In the genomic region with DNA sequence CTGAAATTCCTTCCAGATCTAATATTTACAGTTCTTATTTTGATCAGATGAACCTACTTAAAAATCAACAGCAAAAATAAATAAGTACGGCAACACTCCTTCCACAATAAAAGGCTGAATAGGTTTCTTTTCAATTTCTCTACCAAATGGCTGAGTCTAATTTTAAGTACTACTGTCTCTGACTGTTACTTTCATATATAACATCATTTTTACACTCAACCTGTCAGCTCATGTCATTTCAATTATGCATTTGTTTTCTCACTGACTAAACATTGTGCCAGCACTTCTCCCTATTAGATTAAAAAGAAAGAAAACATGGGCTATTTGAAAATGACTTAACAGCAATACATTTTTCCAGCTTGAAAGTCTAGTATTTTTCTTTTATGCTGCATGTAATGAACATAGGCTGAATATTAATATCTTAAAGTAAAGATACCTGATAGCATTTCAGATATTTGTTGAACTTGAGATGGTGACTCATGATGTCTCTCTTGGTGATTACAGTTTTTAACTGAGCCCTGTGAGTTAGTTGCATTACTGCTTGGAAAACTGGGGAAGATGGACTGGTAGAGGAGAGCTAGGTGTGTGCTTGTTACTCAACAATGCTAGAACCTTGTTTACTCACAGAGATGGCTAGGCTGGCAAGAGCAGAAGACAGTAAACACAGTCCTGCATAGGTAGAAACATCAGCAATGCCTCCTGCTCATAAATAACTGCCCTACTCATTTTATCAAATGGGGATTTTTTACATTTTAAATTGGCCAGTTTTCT, we compare ENCODE assay signal across 21 cellular contexts.
DNase-seq lines count a peak whose midpoint lies in the region; ATAC-seq and TF ChIP-seq lines count a peak whose summit lies in the region.
"Had no signal": no experiment of that assay in that cellular context is flagged by ENCODE, and none has a peak within 500 bp of the region (broad histone marks: within the 10 kb centered on the region; RNA-seq: fewer than 3 reads in every experiment).

No MANE protein-coding gene starts in this region.

- no peak for TF ChIP-seq CTCF in OCI-LY7 (conservative IDR thresholded peaks at IDR 0.05; ENCODE audit: low read length)
- no peak for TF ChIP-seq CTCF in parathyroid adenoma (IDR thresholded peaks at IDR 0.05)
- no peak for TF ChIP-seq CTCF in GM13976 (IDR thresholded peaks at IDR 0.05; ENCODE audit: borderline replicate concordance, control extremely low read depth, extremely low read depth, insufficient read depth, missing control alignments)

- H3K9ac ChIP-seq in parathyroid adenoma: no peak overlapping the region

- intact Hi-C loops in OCI-LY7 (cut with micrococcal nuclease; ENCODE audit: unreplicated experiment): no loop called here

- no TSS peak for BruUV-seq in OCI-LY7 (replicated peaks; lab: Mats Ljungman, UMichigan)

- CTCF ChIA-PET in OCI-LY7 (lab: Charles Lee; ENCODE audit: unreplicated experiment): no interaction called here

- in situ Hi-C loops in GM13976 (cut with MboI; ENCODE audit: low sequenced_read_pairs, unreplicated experiment): no loop called here

- H3K36me3 ChIP-seq in OCI-LY7 (ENCODE audit: insufficient read depth, low read length): no peaks in the 10 kb centered on the region
- H3K36me3 ChIP-seq in parathyroid adenoma (ENCODE audit: control insufficient read depth, insufficient read depth, low read length): no peaks in the 10 kb centered on the region
- H3K36me3 ChIP-seq: brain microvascular endothelial cell, heart left ventricle, left ventricle myocardium inferior, uterus, WERI-Rb-1 had no signal

- H3K9me3 ChIP-seq in OCI-LY7 (ENCODE audit: low read length) (no peaks in the 10 kb centered on the region), parathyroid adenoma (ENCODE audit: control insufficient read depth, low read length) (no peaks in the 10 kb centered on the region)
- H3K9me3 ChIP-seq: heart left ventricle, left ventricle myocardium inferior, uterus had no signal

- DNase-seq in NCI-H510A treated with DMSO at 0.1 percent for 48 hours (lab: John Stamatoyannopoulos, UW) (peak; percentile 43), NCI-H510A (lab: John Stamatoyannopoulos, UW) (no peak), OCI-LY7 (ENCODE audit: low spot score) (no peak), GM13976 (ENCODE audit: low spot score) (no peak)
- DNase-seq: ACHN, activated gamma-delta T cell, brain microvascular endothelial cell, GDM1, heart left ventricle, left ventricle myocardium inferior, NCI-H1694, NCI-H748 treated with DMSO at 0.1 percent for 48 hours, substantia nigra, uterus, WERI-Rb-1 had no signal

- H3K4me2 ChIP-seq in OCI-LY7 (ENCODE audit: low read length) (peak overlapping the region; percentile 2; the same call in 1 of the 2 replicates), parathyroid adenoma (ENCODE audit: low read length) (no peak overlapping the region)

- H2AFZ ChIP-seq in OCI-LY7 (ENCODE audit: low read length) (peak overlapping the region; percentile 17; the same call in 1 of the 2 replicates), parathyroid adenoma (no peak overlapping the region)

- H3K79me2 ChIP-seq in OCI-LY7 (ENCODE audit: insufficient read depth, low read depth, low read length) (no peaks in the 10 kb centered on the region), parathyroid adenoma (peaks cover 31% of the 10 kb centered on the region)

- ATAC-seq in HG03442 (IDR thresholded peaks at IDR 0.05; ENCODE audit: unreplicated experiment) (peak; percentile 27), GM18511 (IDR thresholded peaks at IDR 0.05; ENCODE audit: unreplicated experiment) (no peak), HG03460 (IDR thresholded peaks at IDR 0.05; ENCODE audit: unreplicated experiment) (no peak)
- ATAC-seq: HCT116, heart left ventricle had no signal

- H3K9me2 ChIP-seq in OCI-LY7 (ENCODE audit: insufficient read depth, low read length): no peaks in the 10 kb centered on the region

- POLR2A ChIA-PET in OCI-LY7 (lab: Charles Lee): interaction anchor here (1.5 kb wide), 1 partner anchor 11 kb away, joined by 9 read pairs; no protein-coding TSS in a partner anchor

- no peaks in the 10 kb centered on the region for H4K20me1 ChIP-seq in OCI-LY7 (ENCODE audit: insufficient read depth, low read length)

- H3K27me3 ChIP-seq in parathyroid adenoma (ENCODE audit: control insufficient read depth, insufficient read depth, low read length): no peaks in the 10 kb centered on the region
- H3K27me3 ChIP-seq: brain microvascular endothelial cell, uterus had no signal

- no peak overlapping the region for H3K27ac ChIP-seq in OCI-LY7 (ENCODE audit: low read depth, low read length, poor library complexity, severe bottlenecking)
- H3K27ac ChIP-seq in parathyroid adenoma: peak overlapping the region; percentile 64
- H3K27ac ChIP-seq: brain microvascular endothelial cell, heart left ventricle, left ventricle myocardium inferior, SK-N-MC, uterus had no signal

- H3K4me3 ChIP-seq in OCI-LY7 (ENCODE audit: low read depth, low read length, poor library complexity, severe bottlenecking) (no peak overlapping the region), parathyroid adenoma (ENCODE audit: low read depth, low read length) (no peak overlapping the region)
- H3K4me3 ChIP-seq: heart left ventricle, left ventricle myocardium inferior, SK-N-MC, uterus had no signal

- H3K4me1 ChIP-seq in OCI-LY7 (ENCODE audit: insufficient read depth, low read length, poor library complexity, severe bottlenecking): peaks cover 45% of the 10 kb centered on the region
- peaks cover 42% of the 10 kb centered on the region for H3K4me1 ChIP-seq in parathyroid adenoma
- H3K4me1 ChIP-seq: heart left ventricle, left ventricle myocardium inferior, uterus had no signal
